8 cellular contexts compared by ENCODE assay signal in genomic region chr7:45203947-45204445, GRCh38.
DNase-seq lines count a peak whose midpoint lies in the region; ATAC-seq lines count a peak whose summit lies in the region.

No MANE protein-coding gene starts in this region.

- no peaks in the 10 kb centered on the region for H3K36me3 ChIP-seq in stomach smooth muscle (ENCODE audit: control insufficient read depth in 2 of 2, insufficient read depth in 2 of 2, low read length in 2 of 2)

- DNase-seq in AG08395 (ENCODE audit: low spot score) = peak; percentile 57
- DNase-seq in dedifferentiated amniotic fluid mesenchymal stem cell (ENCODE audit: extremely low spot score) = peak; percentile 71
- DNase-seq in hippocampal formation (lab: John Stamatoyannopoulos, UW) = no peak
- no peak for DNase-seq in activated gamma-delta T cell (lab: John Stamatoyannopoulos, UW)
- DNase-seq in GF-D8 (lab: John Stamatoyannopoulos, UW) = no peak

- no peaks in the 10 kb centered on the region for H3K9me3 ChIP-seq in stomach smooth muscle (ENCODE audit: control insufficient read depth in 2 of 2, low read length in 2 of 2)

- ATAC-seq in GM19324 (IDR thresholded peaks at IDR 0.05; ENCODE audit: low FRiP score, unreplicated experiment) (peak; percentile 79), HG03521 (IDR thresholded peaks at IDR 0.05; ENCODE audit: unreplicated experiment) (peak; percentile 86)

- no peak overlapping the region for H3K9ac ChIP-seq in stomach smooth muscle (ENCODE audit: low read length in 2 of 2)

- H3K4me1 ChIP-seq in stomach smooth muscle (ENCODE audit: control insufficient read depth, insufficient read depth, low read length) = peaks cover 6% of the 10 kb centered on the region

- H3K4me3 ChIP-seq in stomach smooth muscle (ENCODE audit: low read length in 2 of 2) = peak overlapping the region in 1 of 2 donors; percentile 50

- H3K27me3 ChIP-seq in stomach smooth muscle (ENCODE audit: control insufficient read depth in 1 of 2, insufficient read depth in 2 of 2, low read length in 2 of 2) = no peaks in the 10 kb centered on the region

- peak overlapping the region; percentile 7 for H3K27ac ChIP-seq in stomach smooth muscle (ENCODE audit: low read length)

Comparison
In these comparisons a context has a peak if more than half of its experiments do, and no peak if none do; other contexts are left out.
1. DNase-seq: peak in AG08395 (single experiment) and dedifferentiated amniotic fluid mesenchymal stem cell (single experiment); none in hippocampal formation (0 of 2), activated gamma-delta T cell (single experiment) and GF-D8 (single experiment).